In genomic region chr15:89679221-89679620, GRCh38 we compare ENCODE assay signal across 17 cellular contexts. TPM values are rescaled to one million over a fixed set of nuclear protein-coding genes. Genes with fewer than 3 reads are reported as not detected.
A peak's percentile ranks its signal among the peaks of the same experiment; 100 is the strongest.
DNase-seq lines count a peak whose midpoint lies in the region; ATAC-seq and TF ChIP-seq lines count a peak whose summit lies in the region.
"Had no signal": no experiment of that assay in that cellular context is flagged by ENCODE, and none has a peak within 500 bp of the region (broad histone marks: within the 10 kb centered on the region; RNA-seq: fewer than 3 reads in every experiment).

A gene with protein sequence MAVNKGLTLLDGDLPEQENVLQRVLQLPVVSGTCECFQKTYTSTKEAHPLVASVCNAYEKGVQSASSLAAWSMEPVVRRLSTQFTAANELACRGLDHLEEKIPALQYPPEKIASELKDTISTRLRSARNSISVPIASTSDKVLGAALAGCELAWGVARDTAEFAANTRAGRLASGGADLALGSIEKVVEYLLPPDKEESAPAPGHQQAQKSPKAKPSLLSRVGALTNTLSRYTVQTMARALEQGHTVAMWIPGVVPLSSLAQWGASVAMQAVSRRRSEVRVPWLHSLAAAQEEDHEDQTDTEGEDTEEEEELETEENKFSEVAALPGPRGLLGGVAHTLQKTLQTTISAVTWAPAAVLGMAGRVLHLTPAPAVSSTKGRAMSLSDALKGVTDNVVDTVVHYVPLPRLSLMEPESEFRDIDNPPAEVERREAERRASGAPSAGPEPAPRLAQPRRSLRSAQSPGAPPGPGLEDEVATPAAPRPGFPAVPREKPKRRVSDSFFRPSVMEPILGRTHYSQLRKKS (minus strand): TSS chr15:89679367. CDS start chr15:89677489, 1,878 bp downstream.

- no peak for TF ChIP-seq EP300 in suprapubic skin (IDR thresholded peaks at IDR 0.05)

- no peak for ATAC-seq in activated T-cell treated with anti-CD3 and anti-CD28 coated beads, Interleukin-2, amount 50 U/mL, for 4 hours

- DNase-seq in Peyer's patch: no peak
- no peak for DNase-seq in esophagus squamous epithelium (lab: John Stamatoyannopoulos, UW)
- no peak for DNase-seq in nephron progenitor cell
- no peak for DNase-seq in suprapubic skin (ENCODE audit: low spot score in 2 of 2)
- no peak for DNase-seq in GM19238 (ENCODE audit: insufficient read length, low spot score)
- DNase-seq in NOMO-1 treated with dmso at 0.1 percent for 144 hours (lab: John Stamatoyannopoulos, UW; ENCODE audit: unreplicated experiment): no peak
- no peak for DNase-seq in stimulated activated CD8-positive, alpha-beta memory T cell treated with anti-CD3 and anti-CD28 coated beads, Interleukin-4, amount 100 ng/mL, for 48 hours
- DNase-seq in activated T-cell treated with anti-CD3 and anti-CD28 coated beads, Interleukin-2, amount 50 U/mL, for 4 hours: no peak
- DNase-seq: activated CD4-positive, alpha-beta T cell treated with anti-CD3 and anti-CD28 coated beads, Interleukin-2, amount 50 U/mL, for 48 hours; AML-193; cortex of kidney; erythroblast; NCI-H146; NCI-H345 had no signal

- intact Hi-C loops in esophagus squamous epithelium (cut with DNase I): no loop called here

- TF ChIP-seq CTCF in Peyer's patch (IDR thresholded peaks at IDR 0.05) (no peak), esophagus squamous epithelium (IDR thresholded peaks at IDR 0.05) (no peak), nephron progenitor cell (IDR thresholded peaks at IDR 0.05) (no peak), suprapubic skin (IDR thresholded peaks at IDR 0.05) (no peak)

- H3K27ac ChIP-seq in Peyer's patch (peak within 1 kb of the TSS in 3 of 4 donors; percentile 32 to 92 (median 49)), esophagus squamous epithelium (peak within 1 kb of the TSS in 3 of 4 donors; percentile 49 to 83 (median 56)), suprapubic skin (no peak within 1 kb of the TSS)
- H3K27ac ChIP-seq: neutrophil had no signal

- WGBS in esophagus squamous epithelium, 2 donors: 83% methylated on average over 1 of the region's 2 CpGs; no CpG with 5 or more reads in 1 of the 2 donors
- WGBS in suprapubic skin: 94% methylated on average over 2 of the region's 2 CpGs

- H3K4me3 Mint-ChIP-seq in nephron progenitor cell: no peak within 1 kb of the TSS
- no peak within 1 kb of the TSS for H3K4me3 Mint-ChIP-seq in activated T-cell treated with anti-CD3 and anti-CD28 coated beads, Interleukin-2, amount 50 U/mL, for 4 hours
- H3K4me3 Mint-ChIP-seq: memory B cell had no signal

- H3K4me1 Mint-ChIP-seq in nephron progenitor cell: peaks cover 23% of the 10 kb centered on the region
- no peaks in the 10 kb centered on the region for H3K4me1 Mint-ChIP-seq in activated T-cell treated with anti-CD3 and anti-CD28 coated beads, Interleukin-2, amount 50 U/mL, for 4 hours (ENCODE audit: low read depth)
- H3K4me1 Mint-ChIP-seq: memory B cell had no signal

- H3K4me3 ChIP-seq in Peyer's patch: no peak within 1 kb of the TSS
- H3K4me3 ChIP-seq in esophagus squamous epithelium: no peak within 1 kb of the TSS
- no peak within 1 kb of the TSS for H3K4me3 ChIP-seq in suprapubic skin

- H3K9me3 ChIP-seq in Peyer's patch: no peaks in the 10 kb centered on the region
- H3K9me3 ChIP-seq in esophagus squamous epithelium: no peaks in the 10 kb centered on the region
- no peaks in the 10 kb centered on the region for H3K9me3 ChIP-seq in suprapubic skin
- H3K9me3 ChIP-seq: neutrophil had no signal

- H3K36me3 ChIP-seq in Peyer's patch: peaks cover 0 to 6% (median 0%) of the 10 kb centered on the region in 3 donors
- H3K36me3 ChIP-seq in esophagus squamous epithelium: peaks cover 0 to 19% (median 0%) of the 10 kb centered on the region in 3 donors
- H3K36me3 ChIP-seq in suprapubic skin: peaks cover 17% of the 10 kb centered on the region
- H3K36me3 ChIP-seq: neutrophil had no signal

- no peaks in the 10 kb centered on the region for H3K9me3 Mint-ChIP-seq in nephron progenitor cell
- no peaks in the 10 kb centered on the region for H3K9me3 Mint-ChIP-seq in activated T-cell treated with anti-CD3 and anti-CD28 coated beads, Interleukin-2, amount 50 U/mL, for 4 hours
- H3K9me3 Mint-ChIP-seq: memory B cell had no signal

- TF ChIP-seq POLR2A in Peyer's patch (IDR thresholded peaks at IDR 0.05) (no peak), esophagus squamous epithelium (IDR thresholded peaks at IDR 0.05) (no peak), suprapubic skin (IDR thresholded peaks at IDR 0.05) (no peak)

- H3K36me3 Mint-ChIP-seq in nephron progenitor cell (ENCODE audit: low read depth): peaks cover 8% of the 10 kb centered on the region
- peaks cover 6% of the 10 kb centered on the region for H3K36me3 Mint-ChIP-seq in activated T-cell treated with anti-CD3 and anti-CD28 coated beads, Interleukin-2, amount 50 U/mL, for 4 hours (ENCODE audit: insufficient read depth)

- H3K27ac Mint-ChIP-seq in nephron progenitor cell: peak within 1 kb of the TSS; percentile 37
- H3K27ac Mint-ChIP-seq: memory B cell had no signal

- H3K27me3 Mint-ChIP-seq in nephron progenitor cell (ENCODE audit: low read depth, poor library complexity): peaks cover 35% of the 10 kb centered on the region
- H3K27me3 Mint-ChIP-seq in activated T-cell treated with anti-CD3 and anti-CD28 coated beads, Interleukin-2, amount 50 U/mL, for 4 hours (ENCODE audit: low read depth): peaks cover 4% of the 10 kb centered on the region
- H3K27me3 Mint-ChIP-seq: memory B cell had no signal

- H3K4me1 ChIP-seq in Peyer's patch: peaks cover 0 to 8% (median 0%) of the 10 kb centered on the region in 4 donors
- H3K4me1 ChIP-seq in esophagus squamous epithelium: peaks cover 6 to 18% (median 11%) of the 10 kb centered on the region in 3 donors
- H3K4me1 ChIP-seq in suprapubic skin: peaks cover 11% of the 10 kb centered on the region

- H3K27me3 ChIP-seq in Peyer's patch (no peaks in the 10 kb centered on the region), esophagus squamous epithelium (no peaks in the 10 kb centered on the region), suprapubic skin (no peaks in the 10 kb centered on the region)
- H3K27me3 ChIP-seq: neutrophil had no signal

RNA-seq across cellular contexts. Expression of the gene that starts here (rescaled TPM):
- total RNA-seq in Peyer's patch (10 to 100 TPM in 1 of 4 donors, 1 to 10 TPM in 2, not detected in 1; 7.5 to 10.1 (median 8.9) TPM), esophagus squamous epithelium (1 to 10 TPM in 2 of 4 donors, under 1 TPM in 2; 0.26 to 3.6 (median 0.91) TPM), suprapubic skin (10 to 100 TPM; 17.7 to 52.4 (median 35.9) TPM)
- total RNA-seq in activated T-cell treated with anti-CD3 and anti-CD28 coated beads, Interleukin-2, amount 50 U/mL, for 4 hours: under 1 TPM in 2 of 3 donors, not detected in 1; 0.13 to 0.45 TPM
- total RNA-seq: SK-MEL-5 had no signal
